Comparison of ENCODE assay signal across 19 cellular contexts in the genomic region with DNA sequence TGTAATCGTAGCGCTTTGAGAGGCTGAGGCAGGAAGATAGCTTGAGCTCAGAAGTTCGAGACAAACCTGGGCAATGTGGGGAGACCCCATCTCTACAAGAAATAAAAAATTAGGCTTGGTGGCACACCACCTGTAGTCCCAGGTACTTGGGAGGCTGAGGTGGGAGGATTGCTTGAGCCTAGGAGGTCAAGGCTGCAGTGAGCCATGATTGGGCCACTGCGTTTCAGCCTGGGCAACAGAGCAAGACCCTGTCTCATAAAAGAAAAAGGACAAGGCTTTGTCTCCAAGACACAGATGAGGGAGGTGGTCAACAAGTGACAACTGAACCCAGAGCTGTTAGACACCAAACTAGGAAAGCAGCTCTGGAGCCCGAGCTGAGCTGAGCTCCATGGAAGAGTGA. TPM values are rescaled to one million over a fixed set of nuclear protein-coding genes. Genes with fewer than 3 reads are reported as not detected.
A peak's percentile ranks its signal among the peaks of the same experiment; 100 is the strongest.
DNase-seq lines count a peak whose midpoint lies in the region; ATAC-seq and TF ChIP-seq lines count a peak whose summit lies in the region.
"Had no signal": no experiment of that assay in that cellular context is flagged by ENCODE, and none has a peak within 500 bp of the region (broad histone marks: within the 10 kb centered on the region; RNA-seq: fewer than 3 reads in every experiment).

No MANE protein-coding gene starts in this region.

- no peak for ATAC-seq in stimulated activated memory B cell treated with anti-CD40 and anti-IgM and Interleukin-4, amounts not matched to agents 10 μg/mL and 1 μg/mL and 100 μg/mL, for 72 hours

- no peaks in the 10 kb centered on the region for H3K9me3 Mint-ChIP-seq in Caco-2 (ENCODE audit: unreplicated experiment)
- H3K9me3 Mint-ChIP-seq in endodermal cell = no peaks in the 10 kb centered on the region
- no peaks in the 10 kb centered on the region for H3K9me3 Mint-ChIP-seq in osteocyte (ENCODE audit: unreplicated experiment)
- H3K9me3 Mint-ChIP-seq in stimulated activated memory B cell treated with anti-CD40 and anti-IgM and Interleukin-4, amounts not matched to agents 10 μg/mL and 1 μg/mL and 100 μg/mL, for 72 hours = no peaks in the 10 kb centered on the region
- H3K9me3 Mint-ChIP-seq: CD4-positive, alpha-beta T cell had no signal

- H3K4me1 Mint-ChIP-seq in Caco-2 (ENCODE audit: low read depth, unreplicated experiment) (peaks cover 6% of the 10 kb centered on the region), endodermal cell (no peaks in the 10 kb centered on the region), osteocyte (ENCODE audit: unreplicated experiment) (peaks cover 4% of the 10 kb centered on the region)
- peaks cover 6% of the 10 kb centered on the region for H3K4me1 Mint-ChIP-seq in stimulated activated memory B cell treated with anti-CD40 and anti-IgM and Interleukin-4, amounts not matched to agents 10 μg/mL and 1 μg/mL and 100 μg/mL, for 72 hours

- H3K36me3 Mint-ChIP-seq in Caco-2 (ENCODE audit: insufficient read depth, unreplicated experiment) (peaks cover 91% of the 10 kb centered on the region), endodermal cell (ENCODE audit: low read depth) (peaks cover 68% of the 10 kb centered on the region), osteocyte (ENCODE audit: unreplicated experiment) (peaks cover 8% of the 10 kb centered on the region)
- peaks cover 5% of the 10 kb centered on the region for H3K36me3 Mint-ChIP-seq in stimulated activated memory B cell treated with anti-CD40 and anti-IgM and Interleukin-4, amounts not matched to agents 10 μg/mL and 1 μg/mL and 100 μg/mL, for 72 hours

- intact Hi-C loops in Caco-2 (cut with micrococcal nuclease; ENCODE audit: unreplicated experiment) = no loop called here

- peak overlapping the region; percentile 11 for H3K27ac Mint-ChIP-seq in Caco-2 (ENCODE audit: unreplicated experiment)
- peak overlapping the region; percentile 1 for H3K27ac Mint-ChIP-seq in endodermal cell
- peak overlapping the region; percentile 4 for H3K27ac Mint-ChIP-seq in osteocyte (ENCODE audit: unreplicated experiment)
- no peak overlapping the region for H3K27ac Mint-ChIP-seq in stimulated activated memory B cell treated with anti-CD40 and anti-IgM and Interleukin-4, amounts not matched to agents 10 μg/mL and 1 μg/mL and 100 μg/mL, for 72 hours
- H3K27ac Mint-ChIP-seq: CD4-positive, alpha-beta T cell had no signal

- TF ChIP-seq POLR2A in suprapubic skin (IDR thresholded peaks at IDR 0.05) = no peak

- no TSS peak for BruUV-seq in Caco-2 (replicated peaks; lab: Mats Ljungman, UMichigan)

- H3K27me3 ChIP-seq in Caco-2 (replicated peaks; ENCODE audit: control insufficient read depth, insufficient read depth, low read length) = no peaks in the 10 kb centered on the region
- no peaks in the 10 kb centered on the region for H3K27me3 ChIP-seq in endodermal cell (ENCODE audit: control insufficient read depth, insufficient read depth, low read length, poor library complexity, severe bottlenecking)
- no peaks in the 10 kb centered on the region for H3K27me3 ChIP-seq in suprapubic skin
- H3K27me3 ChIP-seq: BE2C had no signal

- H3K9me3 ChIP-seq in Caco-2 (no peaks in the 10 kb centered on the region), HEK293 (ENCODE audit: control insufficient read depth, insufficient read depth, low read depth, low read length) (no peaks in the 10 kb centered on the region), endodermal cell (ENCODE audit: control insufficient read depth, low read length) (no peaks in the 10 kb centered on the region), suprapubic skin (no peaks in the 10 kb centered on the region)
- H3K9me3 ChIP-seq: BE2C, HAP-1 had no signal

- H3K4me1 ChIP-seq in Caco-2 (no peaks in the 10 kb centered on the region), HEK293 (ENCODE audit: control insufficient read depth, insufficient read depth, low read length) (no peaks in the 10 kb centered on the region), endodermal cell (ENCODE audit: control insufficient read depth, insufficient read depth, low read length) (no peaks in the 10 kb centered on the region), suprapubic skin (no peaks in the 10 kb centered on the region)

- H3K4me3 ChIP-seq in Caco-2 (ENCODE audit: low read depth, low read length) (no peak overlapping the region), HEK293 (ENCODE audit: low read depth, low read length) (no peak overlapping the region), endodermal cell (ENCODE audit: low read length) (no peak overlapping the region), suprapubic skin (no peak overlapping the region)
- H3K4me3 ChIP-seq: GM23248, HAP-1, K562 had no signal

- H3K36me3 ChIP-seq in Caco-2 (ENCODE audit: control insufficient read depth, insufficient read depth, low read length) (peaks cover 10% of the 10 kb centered on the region; the same call in 1 of the 2 replicates), HEK293 (ENCODE audit: control insufficient read depth in 2 of 2, insufficient read depth in 1 of 2, low read length in 2 of 2) (peaks cover 15 to 74% of the 10 kb centered on the region in 2 experiments), endodermal cell (ENCODE audit: control insufficient read depth, insufficient read depth, low read length) (peaks cover 66% of the 10 kb centered on the region), suprapubic skin (peaks cover 66% of the 10 kb centered on the region)

- H3K27ac ChIP-seq in HEK293 (ENCODE audit: extremely low read depth, low read depth, low read length) = no peak overlapping the region
- no peak overlapping the region for H3K27ac ChIP-seq in endodermal cell (ENCODE audit: low read depth, low read length)
- H3K27ac ChIP-seq in suprapubic skin = no peak overlapping the region
- H3K27ac ChIP-seq: GM23248 had no signal

- POLR2A ChIA-PET in Caco-2 (lab: Charles Lee) = no interaction called here
- POLR2A ChIA-PET in HEK293 (lab: Yijun Ruan, JAX) = interaction anchor here (0.9 to 1.7 kb wide), 2 partner anchors 14 to 28 kb away, joined by 4 to 6 read pairs; a partner anchor contains a TSS

- DNase-seq in Caco-2 = no peak
- DNase-seq in endodermal cell = no peak
- DNase-seq in osteocyte (ENCODE audit: extremely low spot score, unreplicated experiment) = no peak
- no peak for DNase-seq in suprapubic skin (ENCODE audit: low spot score in 2 of 2)
- no peak for DNase-seq in iPS-NIHi7 (ENCODE audit: extremely low spot score)
- DNase-seq in occipital lobe (lab: John Stamatoyannopoulos, UW) = no peak
- DNase-seq: ACHN; BE2C; C1 segment of cervical spinal cord; CD4-positive, alpha-beta T cell; DMS153; DMS79; GF-D8; GM23248; IMR-90 had no signal

- no peak for TF ChIP-seq CTCF in Caco-2 (IDR thresholded peaks at IDR 0.05; ENCODE audit: insufficient read depth in 1 of 2, low read depth in 1 of 2, low read length in 1 of 2, severe bottlenecking in 1 of 2, unreplicated experiment in 1 of 2)
- no peak for TF ChIP-seq CTCF in HEK293 (tag by site-specific recombination; IDR thresholded peaks at IDR 0.05)
- TF ChIP-seq CTCF in endodermal cell (conservative IDR thresholded peaks at IDR 0.05) = no peak
- no peak for TF ChIP-seq CTCF in osteocyte (IDR thresholded peaks at IDR 0.05)
- no peak for TF ChIP-seq CTCF in suprapubic skin (IDR thresholded peaks at IDR 0.05)

- CTCF ChIA-PET in Caco-2 (lab: Charles Lee) = interaction anchor here (0.6 to 3.4 kb wide), 13 partner anchors 12 to 129 kb away, joined by 3 to 30 read pairs (median 3); no protein-coding TSS in a partner anchor
- CTCF ChIA-PET in HEK293 (lab: Yijun Ruan, JAX) = interaction anchor here (0.6 to 21.1 kb wide), 22 partner anchors 9 to 912 kb away, joined by 3 to 349 read pairs (median 5); no protein-coding TSS in a partner anchor

- 94 to 96% methylated on average over 5 of the region's 5 CpGs for WGBS in endodermal cell (ENCODE audit: insufficient coverage in 1 of 2, insufficient read length in 1 of 2), 2 experiments
- 90% methylated on average over 5 of the region's 5 CpGs for WGBS in suprapubic skin

- H3K9ac ChIP-seq in endodermal cell (ENCODE audit: extremely low read depth, low read length, poor library complexity, severe bottlenecking) = no peak overlapping the region
- H3K9ac ChIP-seq: GM23248 had no signal

- H3K27me3 Mint-ChIP-seq in Caco-2 (ENCODE audit: insufficient read depth, unreplicated experiment) (no peaks in the 10 kb centered on the region), endodermal cell (ENCODE audit: insufficient read depth) (no peaks in the 10 kb centered on the region), osteocyte (ENCODE audit: unreplicated experiment) (no peaks in the 10 kb centered on the region)
- H3K27me3 Mint-ChIP-seq in stimulated activated memory B cell treated with anti-CD40 and anti-IgM and Interleukin-4, amounts not matched to agents 10 μg/mL and 1 μg/mL and 100 μg/mL, for 72 hours = no peaks in the 10 kb centered on the region
- H3K27me3 Mint-ChIP-seq: CD4-positive, alpha-beta T cell had no signal

- H3K4me3 Mint-ChIP-seq in Caco-2 (ENCODE audit: unreplicated experiment) (no peak overlapping the region), endodermal cell (no peak overlapping the region), osteocyte (ENCODE audit: unreplicated experiment) (no peak overlapping the region)
- no peak overlapping the region for H3K4me3 Mint-ChIP-seq in stimulated activated memory B cell treated with anti-CD40 and anti-IgM and Interleukin-4, amounts not matched to agents 10 μg/mL and 1 μg/mL and 100 μg/mL, for 72 hours
- H3K4me3 Mint-ChIP-seq: CD4-positive, alpha-beta T cell had no signal

- no peak for TF ChIP-seq EP300 in suprapubic skin (IDR thresholded peaks at IDR 0.05)

TF ChIP-seq in HEK293, 187 proteins besides CTCF, POLR2A, EP300 and RAD21:
- TF ChIP-seq SCRT1 (tag by site-specific recombination; IDR thresholded peaks at IDR 0.05; ENCODE audit: borderline replicate concordance) (0 out of 2 replicates have a peak, but pooled peaks have one; percentile 21), TCF7L2 (IDR thresholded peaks at IDR 0.05; ENCODE audit: borderline replicate concordance, low read depth, low read length) (no peak), ZNF121 (tag by site-specific recombination; IDR thresholded peaks at IDR 0.05) (peak; percentile 95)

RNA-seq across cellular contexts. Expression of a gene that starts 14.5 kb away (rescaled TPM):
- total RNA-seq in Caco-2 (2022) (3.7 and 4.1 TPM in 2 replicates), endodermal cell (1 to 10 TPM; 4.4 to 9.1 TPM), osteocyte (22.5 and 25.5 TPM in 2 replicates), suprapubic skin (10 to 100 TPM; 11.5 to 14.5 (median 12.5) TPM), occipital lobe (1.6 TPM)
- polyA plus RNA-seq in endodermal cell (2013, experiment 1 of 2) = 16.3 TPM
- 13.2 TPM for polyA plus RNA-seq in endodermal cell (2013, experiment 2 of 2)
- polyA plus RNA-seq: GM23248 had no signal

RNA-seq across cellular contexts. Expression of a gene that starts 40.7 kb away (rescaled TPM):
- 92.7 and 112 TPM in 2 replicates for total RNA-seq in Caco-2 (2022)
- total RNA-seq in endodermal cell = 10 to 100 TPM; 48.6 to 59.3 TPM
- polyA plus RNA-seq in endodermal cell (2013, experiment 1 of 2) = 33.5 TPM
- polyA plus RNA-seq in endodermal cell (2013, experiment 2 of 2) = 28.8 TPM
- 15.2 and 15.8 TPM in 2 replicates for total RNA-seq in osteocyte
- total RNA-seq in suprapubic skin = 100 to 1,000 TPM in 1 of 4 donors, 10 to 100 TPM in 3; 40.5 to 103 (median 57.3) TPM
- 43.2 TPM for total RNA-seq in occipital lobe

RNA-seq across cellular contexts. Expression of a gene that starts 59.0 kb away (rescaled TPM):
- total RNA-seq in Caco-2 (2022) = 37.9 and 41.8 TPM in 2 replicates
- total RNA-seq in endodermal cell = 10 to 100 TPM; 17.7 to 18.4 TPM
- polyA plus RNA-seq in endodermal cell (2013, experiment 1 of 2) = 21.3 TPM
- polyA plus RNA-seq in endodermal cell (2013, experiment 2 of 2) = 17.6 TPM
- total RNA-seq in osteocyte = 6.7 and 13.0 TPM in 2 replicates
- 100 to 1,000 TPM; 141 to 775 (median 422) TPM for total RNA-seq in suprapubic skin
- total RNA-seq in occipital lobe = 5.8 TPM
